Comparison of ENCODE assay signal across 9 cellular contexts in the genomic region with DNA sequence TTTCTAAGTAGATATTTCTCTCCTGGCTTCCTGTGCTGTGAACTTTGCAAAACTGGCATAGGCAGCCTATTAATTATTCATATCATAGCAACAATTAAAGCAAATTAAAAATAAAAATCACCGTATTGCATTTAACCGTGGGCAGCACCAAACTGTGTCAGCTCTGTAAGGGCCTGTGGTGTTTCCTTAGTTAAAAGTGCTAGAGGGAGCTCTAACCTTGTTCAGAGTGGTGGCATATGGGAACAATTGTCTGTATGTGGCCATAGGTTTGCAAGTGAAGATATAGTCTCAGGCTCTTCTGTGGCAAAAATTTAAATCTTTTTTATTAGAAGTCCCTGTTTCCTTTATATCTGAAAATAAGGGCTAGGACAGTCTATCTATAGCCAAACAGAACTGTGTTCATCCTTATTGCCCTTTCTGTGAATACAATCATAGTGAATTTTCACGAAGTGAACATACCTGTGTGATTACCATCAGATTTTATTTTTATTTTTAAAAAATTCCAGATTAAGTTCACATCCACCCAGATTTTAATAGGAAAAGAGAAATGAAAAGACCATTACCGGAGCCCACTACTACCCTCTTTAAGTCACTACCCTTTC.
A peak's percentile ranks its signal among the peaks of the same experiment; 100 is the strongest.
DNase-seq lines count a peak whose midpoint lies in the region; ATAC-seq and TF ChIP-seq lines count a peak whose summit lies in the region.
"Had no signal": no experiment of that assay in that cellular context is flagged by ENCODE, and none has a peak within 500 bp of the region (broad histone marks: within the 10 kb centered on the region; RNA-seq: fewer than 3 reads in every experiment).

No MANE protein-coding gene starts in this region.

- no peaks in the 10 kb centered on the region for H3K9me3 ChIP-seq in Caco-2

- H3K36me3 ChIP-seq in Caco-2 (ENCODE audit: control insufficient read depth, insufficient read depth, low read length): no peaks in the 10 kb centered on the region

- H3K27ac Mint-ChIP-seq in Caco-2 (ENCODE audit: unreplicated experiment) (no peak overlapping the region), endothelial cell (ENCODE audit: unreplicated experiment) (no peak overlapping the region)
- H3K27ac Mint-ChIP-seq: memory B cell had no signal

- no peaks in the 10 kb centered on the region for H3K27me3 ChIP-seq in Caco-2 (replicated peaks; ENCODE audit: control insufficient read depth, insufficient read depth, low read length)

- BruUV-seq in Caco-2 (replicated peaks; lab: Mats Ljungman, UMichigan): no TSS peak

- H3K4me1 Mint-ChIP-seq in Caco-2 (ENCODE audit: low read depth, unreplicated experiment) (peaks cover 6% of the 10 kb centered on the region), endothelial cell (ENCODE audit: unreplicated experiment) (no peaks in the 10 kb centered on the region)

- POLR2A ChIA-PET in Caco-2 (lab: Charles Lee) (no interaction called here), HEK293T (lab: Yijun Ruan, JAX) (no interaction called here), RWPE1 (lab: Yijun Ruan, JAX; ENCODE audit: low non-redundant PET) (no interaction called here)

- no peak overlapping the region for H3K27ac ChIP-seq in RWPE1

- TF ChIP-seq CTCF in Caco-2 (IDR thresholded peaks at IDR 0.05; ENCODE audit: insufficient read depth in 1 of 2, low read depth in 1 of 2, low read length in 1 of 2, severe bottlenecking in 1 of 2, unreplicated experiment in 1 of 2) (peak; percentile 62), RWPE1 (conservative IDR thresholded peaks at IDR 0.05; ENCODE audit: low read depth) (peak; percentile 22; the same call in 1 of the 2 replicates), endothelial cell (IDR thresholded peaks at IDR 0.05; ENCODE audit: unreplicated experiment) (no peak)

- H3K4me3 Mint-ChIP-seq in Caco-2 (ENCODE audit: unreplicated experiment): no peak overlapping the region
- H3K4me3 Mint-ChIP-seq in endothelial cell (ENCODE audit: unreplicated experiment): no peak overlapping the region
- H3K4me3 Mint-ChIP-seq: memory B cell had no signal

- intact Hi-C loops in Caco-2 (cut with micrococcal nuclease; ENCODE audit: unreplicated experiment): loop anchor here (1.0 kb wide), 1 partner anchor 75 kb away; no protein-coding TSS in a partner anchor

- CTCF ChIA-PET in Caco-2 (lab: Charles Lee): interaction anchor here (0.5 to 1.0 kb wide), 5 partner anchors 35 to 750 kb away, joined by 3 to 19 read pairs (median 4); no protein-coding TSS in a partner anchor
- CTCF ChIA-PET in HEK293T (lab: Yijun Ruan, JAX): interaction anchor here (0.6 to 1.9 kb wide), 5 partner anchors 12 to 76 kb away, joined by 3 to 6 read pairs (median 3); no protein-coding TSS in a partner anchor
- CTCF ChIA-PET in RWPE1 (lab: Yijun Ruan, JAX): interaction anchor here (0.6 to 1.0 kb wide), 4 partner anchors 26 to 74 kb away, joined by 3 to 5 read pairs (median 4); no protein-coding TSS in a partner anchor

- ATAC-seq in stimulated activated naive CD8-positive, alpha-beta T cell treated with anti-CD3 and anti-CD28 coated beads, Interleukin-15, Interleukin-2, amounts not matched to agents 100 U/mL and 50 U/mL, for 24 hours: no peak

- H3K9me3 Mint-ChIP-seq in Caco-2 (ENCODE audit: unreplicated experiment) (no peaks in the 10 kb centered on the region), endothelial cell (ENCODE audit: unreplicated experiment) (no peaks in the 10 kb centered on the region)
- H3K9me3 Mint-ChIP-seq: memory B cell had no signal

- H3K4me1 ChIP-seq in Caco-2: peaks cover 10% of the 10 kb centered on the region; the same call in 1 of the 2 replicates

- H3K36me3 Mint-ChIP-seq in Caco-2 (ENCODE audit: insufficient read depth, unreplicated experiment): no peaks in the 10 kb centered on the region
- no peaks in the 10 kb centered on the region for H3K36me3 Mint-ChIP-seq in endothelial cell (ENCODE audit: low read depth, unreplicated experiment)

- H3K27me3 Mint-ChIP-seq in Caco-2 (ENCODE audit: insufficient read depth, unreplicated experiment) (no peaks in the 10 kb centered on the region), endothelial cell (ENCODE audit: unreplicated experiment) (no peaks in the 10 kb centered on the region)
- H3K27me3 Mint-ChIP-seq: memory B cell had no signal

- no peak overlapping the region for H3K4me3 ChIP-seq in Caco-2 (ENCODE audit: low read depth, low read length)

- DNase-seq in Caco-2: peak in 1 of 2 experiments; percentile 26
- peak; percentile 45 for DNase-seq in HEK293T (ENCODE audit: extremely low spot score)
- peak; percentile 22 for DNase-seq in RWPE1 (ENCODE audit: low spot score)
- peak; percentile 7 for DNase-seq in glomerular visceral epithelial cell (ENCODE audit: extremely low spot score)
- no peak for DNase-seq in endothelial cell (ENCODE audit: low spot score)
- no peak for DNase-seq in OCI-M2 (lab: John Stamatoyannopoulos, UW; ENCODE audit: unreplicated experiment)
- DNase-seq in stimulated activated naive CD4-positive, alpha-beta T cell (lab: John Stamatoyannopoulos, UW): no peak
- no peak for DNase-seq in stimulated activated naive CD8-positive, alpha-beta T cell treated with anti-CD3 and anti-CD28 coated beads, Interleukin-15, Interleukin-2, amounts not matched to agents 100 U/mL and 50 U/mL, for 24 hours

TF ChIP-seq in HEK293T, 16 proteins besides CTCF, POLR2A, EP300 and RAD21:
- TF ChIP-seq ZNF384 (IDR thresholded peaks at IDR 0.05) (no peak), LEF1 (IDR thresholded peaks at IDR 0.05; ENCODE audit: borderline replicate concordance) (no peak), FOXK2 (IDR thresholded peaks at IDR 0.05) (no peak), ELF4 (IDR thresholded peaks at IDR 0.05) (no peak), L3MBTL2 (conservative IDR thresholded peaks at IDR 0.05) (no peak), SP1 (IDR thresholded peaks at IDR 0.05) (no peak), NFRKB (IDR thresholded peaks at IDR 0.05) (no peak), FOXA1 (IDR thresholded peaks at IDR 0.05) (no peak), FOXM1 (IDR thresholded peaks at IDR 0.05; ENCODE audit: borderline replicate concordance) (no peak), CTBP1 (IDR thresholded peaks at IDR 0.05; ENCODE audit: borderline replicate concordance) (no peak), ARNT (IDR thresholded peaks at IDR 0.05) (no peak), HDGF (IDR thresholded peaks at IDR 0.05; ENCODE audit: borderline replicate concordance) (no peak), BHLHE40 (IDR thresholded peaks at IDR 0.05; ENCODE audit: borderline replicate concordance) (no peak), TARDBP (IDR thresholded peaks at IDR 0.05) (no peak), SUZ12 (IDR thresholded peaks at IDR 0.05) (no peak)
- TF ChIP-seq, protein P1, sequence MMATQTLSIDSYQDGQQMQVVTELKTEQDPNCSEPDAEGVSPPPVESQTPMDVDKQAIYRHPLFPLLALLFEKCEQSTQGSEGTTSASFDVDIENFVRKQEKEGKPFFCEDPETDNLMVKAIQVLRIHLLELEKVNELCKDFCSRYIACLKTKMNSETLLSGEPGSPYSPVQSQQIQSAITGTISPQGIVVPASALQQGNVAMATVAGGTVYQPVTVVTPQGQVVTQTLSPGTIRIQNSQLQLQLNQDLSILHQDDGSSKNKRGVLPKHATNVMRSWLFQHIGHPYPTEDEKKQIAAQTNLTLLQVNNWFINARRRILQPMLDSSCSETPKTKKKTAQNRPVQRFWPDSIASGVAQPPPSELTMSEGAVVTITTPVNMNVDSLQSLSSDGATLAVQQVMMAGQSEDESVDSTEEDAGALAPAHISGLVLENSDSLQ (IDR thresholded peaks at IDR 0.05): no peak

Comparison
In these comparisons a context has a peak if more than half of its experiments do, and no peak if none do; other contexts are left out.
1. DNase-seq: peak in HEK293T (single experiment), RWPE1 (single experiment) and glomerular visceral epithelial cell (single experiment); none in endothelial cell (single experiment), OCI-M2 (single experiment), stimulated activated naive CD4-positive, alpha-beta T cell (0 of 6) and stimulated activated naive CD8-positive, alpha-beta T cell treated with anti-CD3 and anti-CD28 coated beads, Interleukin-15, Interleukin-2, amounts not matched to agents 100 U/mL and 50 U/mL, for 24 hours (single experiment).